12 cellular contexts compared by ENCODE assay signal in genomic region chr5:128412145-128412930, GRCh38.
"Had no signal": no experiment of that assay in that cellular context is flagged by ENCODE, and none has a peak within 500 bp of the region (broad histone marks: within the 10 kb centered on the region; RNA-seq: fewer than 3 reads in every experiment).

No MANE protein-coding gene starts in this region.

- H3K4me3 ChIP-seq: ascending aorta, colonic mucosa, esophagus squamous epithelium, lower lobe of right lung, right lobe of liver, smooth muscle cell, suprapubic skin, upper lobe of right lung had no signal

- H3K4me1 ChIP-seq: ascending aorta, colonic mucosa, esophagus squamous epithelium, lower lobe of right lung, right lobe of liver, suprapubic skin, upper lobe of right lung had no signal

- H3K4me2 ChIP-seq: smooth muscle cell had no signal

- H3K27me3 ChIP-seq: ascending aorta, colonic mucosa, esophagus squamous epithelium, right lobe of liver, suprapubic skin, upper lobe of right lung had no signal

- ATAC-seq: activated naive CD8-positive, alpha-beta T cell treated with anti-CD3 and anti-CD28 coated beads, Interleukin-2, amount 50 U/mL, for 24 hours; lower lobe of right lung; right lobe of liver; upper lobe of right lung had no signal

- H3K36me3 ChIP-seq: ascending aorta, colonic mucosa, esophagus squamous epithelium, lower lobe of right lung, right lobe of liver, suprapubic skin, upper lobe of right lung had no signal

- H3K9me3 ChIP-seq: ascending aorta, colonic mucosa, esophagus squamous epithelium, lower lobe of right lung, right lobe of liver, suprapubic skin, upper lobe of right lung had no signal

- H3K27ac ChIP-seq: ascending aorta, colonic mucosa, esophagus squamous epithelium, lower lobe of right lung, right lobe of liver, suprapubic skin, upper lobe of right lung had no signal

- DNase-seq: activated naive CD4-positive, alpha-beta T cell treated with Interleukin-2 at 50 U/mL for 16 hours; activated naive CD8-positive, alpha-beta T cell treated with anti-CD3 and anti-CD28 coated beads, Interleukin-2, amount 50 U/mL, for 24 hours; colonic mucosa; esophagus squamous epithelium; foreskin fibroblast; immature natural killer cell; lower lobe of right lung; right lobe of liver; upper lobe of right lung had no signal
